In the genomic region with DNA sequence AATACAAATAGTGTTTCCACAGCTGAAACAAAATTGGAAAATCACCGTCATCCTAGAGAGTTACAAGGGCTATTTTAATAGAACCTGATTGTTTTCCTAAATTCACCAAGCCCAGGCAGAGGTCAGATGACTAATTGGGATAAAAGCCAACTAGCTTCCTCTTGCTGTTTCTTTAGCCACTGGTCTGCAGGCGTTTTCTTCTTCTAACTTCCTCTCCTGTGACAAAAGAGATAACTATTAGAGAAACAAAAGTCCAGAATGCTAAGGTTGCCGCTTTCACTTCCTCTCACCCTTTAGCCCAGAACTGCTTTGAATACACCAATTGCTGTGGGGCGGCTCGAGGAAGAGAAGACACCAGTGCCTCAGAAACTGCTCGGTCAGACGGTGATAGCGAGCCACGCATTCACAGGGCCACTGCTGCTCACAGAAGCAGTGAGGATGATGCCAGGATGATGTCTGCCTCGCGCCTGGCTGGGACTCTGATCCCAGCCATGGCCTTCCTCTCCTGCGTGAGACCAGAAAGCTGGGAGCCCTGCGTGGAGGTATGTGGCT, we compare ENCODE assay signal across 8 cellular contexts. TPM values are rescaled to one million over a fixed set of nuclear protein-coding genes. Genes with fewer than 3 reads are reported as not detected.
DNase-seq lines count a peak whose midpoint lies in the region; ATAC-seq and TF ChIP-seq lines count a peak whose summit lies in the region.

A gene (plus strand): TSS at position 380 of the 552 bp plus-strand sequence. CDS start 70 bp downstream, at position 450.

- H3K27ac ChIP-seq in ACC112 (ENCODE audit: low read depth, low read length), result peak within 1 kb of the TSS; percentile 91

- no peaks in the 10 kb centered on the region for H3K27me3 Mint-ChIP-seq in nephron progenitor cell (ENCODE audit: low read depth, poor library complexity)
- peaks cover 15% of the 10 kb centered on the region for H3K27me3 Mint-ChIP-seq in activated T-helper 17 cell treated with anti-CD3 and anti-CD28 coated beads, Interleukin-2, amount 50 U/mL, for 72 hours

- H3K27ac Mint-ChIP-seq in nephron progenitor cell, result peak within 1 kb of the TSS; percentile 77
- no peak within 1 kb of the TSS for H3K27ac Mint-ChIP-seq in activated T-helper 17 cell treated with anti-CD3 and anti-CD28 coated beads, Interleukin-2, amount 50 U/mL, for 72 hours

- ATAC-seq in GM19025 (IDR thresholded peaks at IDR 0.05; ENCODE audit: low read depth, unreplicated experiment), result peak; percentile 97
- ATAC-seq in HG03135 (IDR thresholded peaks at IDR 0.05; ENCODE audit: unreplicated experiment), result peak; percentile 99
- no peak for ATAC-seq in activated T-helper 17 cell treated with anti-CD3 and anti-CD28 coated beads, Interleukin-2, amount 50 U/mL, for 72 hours (replicated peaks)

- H3K27me3 ChIP-seq in ACC112 (ENCODE audit: insufficient read depth, low read length), result no peaks in the 10 kb centered on the region

- in situ Hi-C loops in SK-MEL-5 (cut with HindIII; ENCODE audit: low pct_unique_long_range_greater_than_20kb, low sequenced_read_pairs), result no loop called here

- H3K36me3 ChIP-seq in ACC112 (ENCODE audit: insufficient read depth, low read length), result peaks cover 19% of the 10 kb centered on the region

- no peaks in the 10 kb centered on the region for H3K36me3 Mint-ChIP-seq in nephron progenitor cell (ENCODE audit: low read depth)
- no peaks in the 10 kb centered on the region for H3K36me3 Mint-ChIP-seq in activated T-helper 17 cell treated with anti-CD3 and anti-CD28 coated beads, Interleukin-2, amount 50 U/mL, for 72 hours (ENCODE audit: low read depth)

- H3K4me3 ChIP-seq in ACC112 (ENCODE audit: low read depth, low read length), result peak within 1 kb of the TSS; percentile 77

- peak; percentile 22 for DNase-seq in SK-MEL-5 (ENCODE audit: low read depth, low spot score)
- DNase-seq in fibroblast of gingiva (ENCODE audit: low read depth), result peak; percentile 78
- DNase-seq in nephron progenitor cell, result peak; percentile 6
- DNase-seq in HuH-7.5 (ENCODE audit: low spot score), result no peak

- H2AFZ ChIP-seq in ACC112 (ENCODE audit: low read length, unreplicated experiment), result peak within 1 kb of the TSS; percentile 43

- H3K9me3 Mint-ChIP-seq in nephron progenitor cell, result no peaks in the 10 kb centered on the region
- no peaks in the 10 kb centered on the region for H3K9me3 Mint-ChIP-seq in activated T-helper 17 cell treated with anti-CD3 and anti-CD28 coated beads, Interleukin-2, amount 50 U/mL, for 72 hours

- peaks cover 52% of the 10 kb centered on the region for H3K79me2 ChIP-seq in ACC112 (ENCODE audit: control insufficient read depth, insufficient read depth, low read length, unreplicated experiment)

- peaks cover 36% of the 10 kb centered on the region for H3K4me1 Mint-ChIP-seq in nephron progenitor cell
- no peaks in the 10 kb centered on the region for H3K4me1 Mint-ChIP-seq in activated T-helper 17 cell treated with anti-CD3 and anti-CD28 coated beads, Interleukin-2, amount 50 U/mL, for 72 hours

- peak within 1 kb of the TSS; percentile 26 for H3K4me3 Mint-ChIP-seq in nephron progenitor cell
- H3K4me3 Mint-ChIP-seq in activated T-helper 17 cell treated with anti-CD3 and anti-CD28 coated beads, Interleukin-2, amount 50 U/mL, for 72 hours, result no peak within 1 kb of the TSS

- H3K4me1 ChIP-seq in ACC112 (ENCODE audit: control insufficient read depth, insufficient read depth, low read length, unreplicated experiment), result peaks cover 31% of the 10 kb centered on the region

- no peak for TF ChIP-seq CTCF in nephron progenitor cell (IDR thresholded peaks at IDR 0.05)

RNA-seq across cellular contexts. Expression of the gene that starts here (rescaled TPM):
- total RNA-seq in SK-MEL-5 (2014; rRNA removed; shearing (Covaris generic)), result 1.9 and 3.0 TPM in 2 replicates
- 1.3 and 1.8 TPM in 2 replicates for polyA plus RNA-seq in SK-MEL-5 (2015; cell fraction: cytosol; rRNA removed)
- 0.41 and 1.6 TPM in 2 replicates for polyA plus RNA-seq in SK-MEL-5 (2015; cell fraction: nucleus; rRNA removed)
- total RNA-seq in activated T-helper 17 cell treated with anti-CD3 and anti-CD28 coated beads, Interleukin-2, amount 50 U/mL, for 72 hours, result not detected
